ENCODE assay signal across 8 cellular contexts in genomic region chr22:21000987-21001600, GRCh38. TPM values are rescaled to one million over a fixed set of nuclear protein-coding genes. Genes with fewer than 3 reads are reported as not detected.
DNase-seq lines count a peak whose midpoint lies in the region; ATAC-seq and TF ChIP-seq lines count a peak whose summit lies in the region.

No MANE protein-coding gene starts in this region.

- POLR2A ChIA-PET in Panc1 (lab: Charles Lee): no interaction called here

- H3K36me3 ChIP-seq in Panc1 (ENCODE audit: control insufficient read depth, insufficient read depth, low read length): no peaks in the 10 kb centered on the region; the same call in 1 of the 2 replicates
- peaks cover 34% of the 10 kb centered on the region for H3K36me3 ChIP-seq in osteoblast (ENCODE audit: insufficient read depth, low read length)

- H3K4me1 ChIP-seq in Panc1 (ENCODE audit: control insufficient read depth, insufficient read depth, low read length) (peaks cover 9% of the 10 kb centered on the region), osteoblast (ENCODE audit: insufficient read depth, low read length) (peaks cover 26% of the 10 kb centered on the region)

- H3K27me3 ChIP-seq in Panc1 (ENCODE audit: control insufficient read depth, insufficient read depth, low read length): no peaks in the 10 kb centered on the region
- no peaks in the 10 kb centered on the region for H3K27me3 ChIP-seq in osteoblast (ENCODE audit: insufficient read depth, low read length)

- intact Hi-C loops in Panc1 (cut with micrococcal nuclease; ENCODE audit: unreplicated experiment): no loop called here

- H3K9me3 ChIP-seq in Panc1 (ENCODE audit: control insufficient read depth, insufficient read depth, low read depth, low read length) (no peaks in the 10 kb centered on the region), osteoblast (ENCODE audit: low read depth, low read length) (no peaks in the 10 kb centered on the region)

- no TSS peak for BruUV-seq in Panc1 (replicated peaks; lab: Mats Ljungman, UMichigan)

- H4K20me1 ChIP-seq in osteoblast (ENCODE audit: insufficient read depth, low read length): peaks cover 11% of the 10 kb centered on the region

- peak overlapping the region; percentile 76 for H2AFZ ChIP-seq in osteoblast (ENCODE audit: low read length)

- in situ Hi-C loops in Panc1 (cut with HindIII; ENCODE audit: low pct_unique_long_range_greater_than_20kb, low sequenced_read_pairs): no loop called here

- CTCF ChIA-PET in Panc1 (lab: Charles Lee): no interaction called here

- H3K4me2 ChIP-seq in osteoblast (ENCODE audit: insufficient read depth, low read length): peak overlapping the region; percentile 98

- peak; percentile 24 for DNase-seq in activated CD4-positive, alpha-beta T cell treated with anti-CD3 and anti-CD28 coated beads for 48 hours
- no peak for DNase-seq in activated CD4-positive, alpha-beta T cell treated with anti-CD3 and anti-CD28 coated beads, Interleukin-2, amount 50 U/mL, for 4 hours
- no peak for DNase-seq in Panc1 (ENCODE audit: low read depth, low spot score)
- no peak for DNase-seq in epithelial cell of esophagus (ENCODE audit: low read depth)
- peak; percentile 84 for DNase-seq in osteoblast (ENCODE audit: insufficient read length, low spot score, missing footprints)
- no peak for DNase-seq in NAMALWA (ENCODE audit: low spot score)

- peak overlapping the region; percentile 92 for H3K27ac ChIP-seq in Panc1 (ENCODE audit: low read length)
- H3K27ac ChIP-seq in osteoblast (ENCODE audit: low read depth, low read length): peak overlapping the region; percentile 98

- peak overlapping the region; percentile 82 to 85 for H3K4me3 ChIP-seq in Panc1 (ENCODE audit: low read depth in 2 of 2, low read length in 2 of 2)
- H3K4me3 ChIP-seq in epithelial cell of esophagus (ENCODE audit: low read length): peak overlapping the region; percentile 82
- peak overlapping the region; percentile 82 for H3K4me3 ChIP-seq in osteoblast (ENCODE audit: insufficient read depth, low read length)

- ATAC-seq in Panc1: peak; percentile 0; the same call in 1 of the 2 replicates
- no peak for ATAC-seq in HG03108 (IDR thresholded peaks at IDR 0.05; ENCODE audit: unreplicated experiment)
- ATAC-seq in HG03354 (IDR thresholded peaks at IDR 0.05; ENCODE audit: poor library complexity, severe bottlenecking, unreplicated experiment): no peak

- peaks cover 31% of the 10 kb centered on the region for H3K79me2 ChIP-seq in osteoblast (ENCODE audit: insufficient read depth, low read length)

- TF ChIP-seq CTCF in Panc1 (IDR thresholded peaks at IDR 0.05): no peak
- no peak for TF ChIP-seq CTCF in epithelial cell of esophagus (IDR thresholded peaks at IDR 0.05; ENCODE audit: insufficient read depth, low read depth, low read length, missing control alignments)
- TF ChIP-seq CTCF in osteoblast (IDR thresholded peaks at IDR 0.05; ENCODE audit: extremely low read depth, low read depth, low read length): peak; percentile 3

RNA-seq across cellular contexts. Expression of gene THAP7, which starts 0.8 kb away (rescaled TPM):
- total RNA-seq in Panc1 (2021; ENCODE audit: unreplicated experiment) (23.5 TPM), osteoblast (23.9 and 24.2 TPM in 2 replicates)
- polyA plus RNA-seq in Panc1 (2012; ENCODE audit: insufficient read length): 27.8 TPM

RNA-seq across cellular contexts. Expression of gene P2RX6, which starts 13.9 kb away (rescaled TPM):
- 0.46 TPM for total RNA-seq in Panc1 (2021; ENCODE audit: unreplicated experiment)
- 0.17 TPM for polyA plus RNA-seq in Panc1 (2012; ENCODE audit: insufficient read length)
- 3.2 and 5.1 TPM in 2 replicates for total RNA-seq in osteoblast

RNA-seq across cellular contexts. Expression of gene LZTR1, which starts 19.0 kb away (rescaled TPM):
- total RNA-seq in Panc1 (2021; ENCODE audit: unreplicated experiment): 40.2 TPM
- 30.9 TPM for polyA plus RNA-seq in Panc1 (2012; ENCODE audit: insufficient read length)
- 56.8 and 58.0 TPM in 2 replicates for total RNA-seq in osteoblast

RNA-seq across cellular contexts. Expression of gene SLC7A4, which starts 31.3 kb away (rescaled TPM):
- total RNA-seq in Panc1 (2021; ENCODE audit: unreplicated experiment): not detected
- polyA plus RNA-seq in Panc1 (2012; ENCODE audit: insufficient read length): not detected
- under 0.01 and 0.36 TPM in 2 replicates for total RNA-seq in osteoblast

RNA-seq across cellular contexts. Expression of gene AIFM3, which starts 34.0 kb away (rescaled TPM):
- 2.7 TPM for total RNA-seq in Panc1 (2021; ENCODE audit: unreplicated experiment)
- polyA plus RNA-seq in Panc1 (2012; ENCODE audit: insufficient read length): 3.0 TPM
- 0.59 and 0.72 TPM in 2 replicates for total RNA-seq in osteoblast

Comparison
In these comparisons a context has a peak if more than half of its experiments do, and no peak if none do; other contexts are left out.
1. DNase-seq: peak in activated CD4-positive, alpha-beta T cell treated with anti-CD3 and anti-CD28 coated beads for 48 hours (single experiment) and osteoblast (single experiment); none in activated CD4-positive, alpha-beta T cell treated with anti-CD3 and anti-CD28 coated beads, Interleukin-2, amount 50 U/mL, for 4 hours (0 of 2), Panc1 (single experiment), epithelial cell of esophagus (single experiment) and NAMALWA (single experiment).
2. Peak in every context shown above with its lines, with median percentiles within 50 percentile points of each other: H3K4me3 ChIP-seq.